Comparison of ENCODE assay signal across 9 cellular contexts in genomic region chr9:113322671-113323070, GRCh38. TPM values are rescaled to one million over a fixed set of nuclear protein-coding genes. Genes with fewer than 3 reads are reported as not detected.
"Had no signal": no experiment of that assay in that cellular context is flagged by ENCODE, and none has a peak within 500 bp of the region (broad histone marks: within the 10 kb centered on the region; RNA-seq: fewer than 3 reads in every experiment).

No MANE protein-coding gene starts in this region.

- H3K4me1 ChIP-seq: HAP-1 had no signal

- H3K27ac ChIP-seq: GM23248, HL-60 had no signal

- H3K36me3 ChIP-seq: HAP-1 had no signal

- H3K27ac Mint-ChIP-seq: HFFc6 had no signal

- DNase-seq: GM23248, GOT3, H7, HFFc6 had no signal

- H3K4me3 Mint-ChIP-seq: HFFc6 had no signal

- H3K4me3 ChIP-seq: GM23248, HAP-1, K562 had no signal

- H2AFZ ChIP-seq: GM23248 had no signal

- H3K9ac ChIP-seq: GM23248 had no signal

- H3K9me3 ChIP-seq: HAP-1 had no signal

- H3K9me3 Mint-ChIP-seq: HFFc6 had no signal

RNA-seq across cellular contexts. Expression of gene RNF183, which starts 19.5 kb away (rescaled TPM):
- total RNA-seq: GM23248, H4, H7, HFFc6, HT1080 had no signal
- polyA plus RNA-seq: GM23248 had no signal

RNA-seq across cellular contexts. Expression of gene BSPRY, which starts 26.7 kb away (rescaled TPM):
- total RNA-seq: GM23248, H4, HFFc6, HT1080 had no signal
- polyA plus RNA-seq: GM23248 had no signal
